Comparison of ENCODE assay signal across 8 cellular contexts in the genomic region with DNA sequence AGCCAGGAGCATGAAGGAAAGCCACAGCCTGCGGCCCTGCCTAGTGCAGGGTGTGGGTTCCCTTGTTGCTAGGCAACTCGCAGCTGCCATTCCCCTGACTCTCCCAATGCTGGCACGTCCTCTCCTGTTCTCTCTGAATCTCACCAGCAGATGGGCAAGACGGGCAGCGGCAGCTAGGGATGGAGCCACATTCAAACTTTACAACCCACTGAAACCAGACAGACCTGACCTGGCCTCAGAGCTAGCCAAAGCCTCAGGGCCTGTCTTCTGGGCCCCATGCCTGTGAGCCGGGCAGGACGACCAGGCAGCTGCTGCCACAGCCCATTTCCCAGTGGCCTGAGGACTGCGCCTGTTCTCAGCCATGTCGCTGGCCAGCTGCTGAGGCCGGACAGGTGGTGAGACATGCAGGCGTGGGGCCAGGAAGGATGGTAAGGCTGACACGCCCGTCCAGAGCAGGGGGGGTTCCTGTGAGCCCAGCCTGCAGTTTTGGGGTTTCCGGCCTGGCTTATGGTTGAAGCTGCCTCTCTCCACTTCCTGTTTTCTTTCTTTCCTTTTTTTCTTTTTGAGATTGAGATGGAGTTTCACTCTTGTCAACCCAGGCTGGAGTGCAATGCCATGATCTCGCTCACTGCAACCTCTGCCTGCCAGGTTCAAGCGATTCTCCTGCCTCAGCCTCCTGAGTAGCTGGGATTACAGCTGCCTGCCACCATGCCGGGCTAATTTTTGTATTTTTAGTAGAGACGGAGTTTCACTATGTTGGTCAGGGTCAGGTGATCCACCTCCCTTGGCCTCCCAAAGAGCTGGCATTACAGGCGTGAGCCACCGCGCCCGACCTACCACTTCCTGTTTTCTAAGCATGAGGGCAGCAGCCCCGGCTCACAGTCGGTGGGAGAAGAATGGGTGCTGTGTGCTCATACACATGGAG. TPM values are rescaled to one million over a fixed set of nuclear protein-coding genes. Genes with fewer than 3 reads are reported as not detected.
DNase-seq lines count a peak whose midpoint lies in the region; ATAC-seq and TF ChIP-seq lines count a peak whose summit lies in the region.

No MANE protein-coding gene starts in this region.

- peak; percentile 49 for ATAC-seq in GM18511 (IDR thresholded peaks at IDR 0.05; ENCODE audit: unreplicated experiment)
- peak; percentile 69 for ATAC-seq in foreskin keratinocyte

- peak overlapping the region; percentile 88 for H3K27ac Mint-ChIP-seq in activated CD4-positive, alpha-beta memory T cell treated with anti-CD3 and anti-CD28 coated beads for 36 hours
- no peak overlapping the region for H3K27ac Mint-ChIP-seq in endodermal cell

- H3K4me3 ChIP-seq in endodermal cell (ENCODE audit: low read length) = no peak overlapping the region

- WGBS in endodermal cell (ENCODE audit: insufficient coverage in 1 of 2, insufficient read length in 1 of 2), 2 experiments = 89 to 96% methylated on average over 20 to 24 of the region's 24 CpGs

- intact Hi-C loops in activated CD4-positive, alpha-beta memory T cell treated with anti-CD3 and anti-CD28 coated beads for 36 hours (cut with micrococcal nuclease) = loop anchor here (10.0 kb wide), 4 partner anchors 233 to 783 kb away; a partner anchor contains a TSS

- CTCF ChIA-PET in activated CD4-positive, alpha-beta memory T cell treated with anti-CD3 and anti-CD28 coated beads for 36 hours (lab: Charles Lee) = interaction anchor here (0.5 to 4.2 kb wide), 10 partner anchors 14 to 674 kb away, joined by 3 to 28 read pairs (median 4); no protein-coding TSS in a partner anchor

- H3K4me1 ChIP-seq in foreskin keratinocyte (peaks cover 22% of the 10 kb centered on the region), endodermal cell (ENCODE audit: control insufficient read depth, insufficient read depth, low read length) (peaks cover 9% of the 10 kb centered on the region)

- peak overlapping the region; percentile 88 for H3K4me3 Mint-ChIP-seq in activated CD4-positive, alpha-beta memory T cell treated with anti-CD3 and anti-CD28 coated beads for 36 hours
- H3K4me3 Mint-ChIP-seq in endodermal cell = no peak overlapping the region

- peak; percentile 40 for TF ChIP-seq CTCF in foreskin keratinocyte (conservative IDR thresholded peaks at IDR 0.05)
- no peak for TF ChIP-seq CTCF in endodermal cell (conservative IDR thresholded peaks at IDR 0.05)

- H3K36me3 ChIP-seq in endodermal cell (ENCODE audit: control insufficient read depth, insufficient read depth, low read length) = peaks cover 31% of the 10 kb centered on the region

- peaks cover 57% of the 10 kb centered on the region for H3K36me3 Mint-ChIP-seq in activated CD4-positive, alpha-beta memory T cell treated with anti-CD3 and anti-CD28 coated beads for 36 hours
- peaks cover 29% of the 10 kb centered on the region for H3K36me3 Mint-ChIP-seq in endodermal cell (ENCODE audit: low read depth)

- no peaks in the 10 kb centered on the region for H3K27me3 Mint-ChIP-seq in activated CD4-positive, alpha-beta memory T cell treated with anti-CD3 and anti-CD28 coated beads for 36 hours
- H3K27me3 Mint-ChIP-seq in endodermal cell (ENCODE audit: insufficient read depth) = peaks cover 2% of the 10 kb centered on the region

- POLR2A ChIA-PET in activated CD4-positive, alpha-beta memory T cell treated with anti-CD3 and anti-CD28 coated beads for 36 hours (lab: Charles Lee) = interaction anchor here (1.0 to 3.1 kb wide), 11 partner anchors 9 to 70 kb away, joined by 3 to 17 read pairs (median 7); a partner anchor contains a TSS

- H3K9me3 Mint-ChIP-seq in activated CD4-positive, alpha-beta memory T cell treated with anti-CD3 and anti-CD28 coated beads for 36 hours = no peaks in the 10 kb centered on the region
- no peaks in the 10 kb centered on the region for H3K9me3 Mint-ChIP-seq in endodermal cell

- H3K27ac ChIP-seq in foreskin keratinocyte (no peak overlapping the region), endodermal cell (ENCODE audit: low read depth, low read length) (no peak overlapping the region)

- H3K9ac ChIP-seq in endodermal cell (ENCODE audit: extremely low read depth, low read length, poor library complexity, severe bottlenecking) = no peak overlapping the region

- H3K27me3 ChIP-seq in foreskin keratinocyte (no peaks in the 10 kb centered on the region), endodermal cell (ENCODE audit: control insufficient read depth, insufficient read depth, low read length, poor library complexity, severe bottlenecking) (peaks cover 2% of the 10 kb centered on the region)

- H3K4me1 Mint-ChIP-seq in activated CD4-positive, alpha-beta memory T cell treated with anti-CD3 and anti-CD28 coated beads for 36 hours (ENCODE audit: low read depth) = peaks cover 40% of the 10 kb centered on the region
- H3K4me1 Mint-ChIP-seq in endodermal cell = peaks cover 19% of the 10 kb centered on the region

- no peaks in the 10 kb centered on the region for H3K9me3 ChIP-seq in endodermal cell (ENCODE audit: control insufficient read depth, low read length)

- DNase-seq in Kasumi-1 (lab: John Stamatoyannopoulos, UW) = peak; percentile 80 to 88
- DNase-seq in activated CD4-positive, alpha-beta memory T cell treated with anti-CD3 and anti-CD28 coated beads for 36 hours = peak; percentile 85
- peak; percentile 53 to 84 for DNase-seq in foreskin keratinocyte
- DNase-seq in stimulated activated CD4-positive, alpha-beta T cell treated with anti-CD3 and anti-CD28 coated beads, TNF-alpha, amount 100 ng/mL, for 4 hours (ENCODE audit: low read depth in 3 of 3) = peak in 2 of 3 experiments; percentile 33 to 34
- no peak for DNase-seq in endodermal cell
- DNase-seq in retina = no peak
- DNase-seq in DMS114 treated with DMSO at 0.1 percent for 48 hours (lab: John Stamatoyannopoulos, UW; ENCODE audit: unreplicated experiment) = no peak

RNA-seq across cellular contexts. Expression of a gene that starts 4.1 kb away (rescaled TPM):
- total RNA-seq in activated CD4-positive, alpha-beta memory T cell treated with anti-CD3 and anti-CD28 coated beads for 36 hours = 100 to 1,000 TPM; 159 to 168 TPM
- 47.7 and 48.4 TPM in 2 replicates for total RNA-seq in foreskin keratinocyte
- 29.9 and 33.0 TPM in 2 replicates for polyA plus RNA-seq in foreskin keratinocyte
- 10 to 100 TPM; 23.0 to 32.4 TPM for total RNA-seq in endodermal cell
- 66.3 TPM for polyA plus RNA-seq in endodermal cell (2013, experiment 1 of 2)
- polyA plus RNA-seq in endodermal cell (2013, experiment 2 of 2) = 71.5 TPM

RNA-seq across cellular contexts. Expression of a gene that starts 42.3 kb away (rescaled TPM):
- total RNA-seq in activated CD4-positive, alpha-beta memory T cell treated with anti-CD3 and anti-CD28 coated beads for 36 hours = 1 to 10 TPM; 7.7 to 8.3 TPM
- 14.0 and 16.3 TPM in 2 replicates for total RNA-seq in foreskin keratinocyte
- 16.7 and 18.8 TPM in 2 replicates for polyA plus RNA-seq in foreskin keratinocyte
- total RNA-seq in endodermal cell = 10 to 100 TPM; 24.8 to 29.8 TPM
- 28.5 TPM for polyA plus RNA-seq in endodermal cell (2013, experiment 1 of 2)
- 25.9 TPM for polyA plus RNA-seq in endodermal cell (2013, experiment 2 of 2)

RNA-seq across cellular contexts. Expression of a gene that starts 45.9 kb away (rescaled TPM):
- 10 to 100 TPM; 95.4 to 98.1 TPM for total RNA-seq in activated CD4-positive, alpha-beta memory T cell treated with anti-CD3 and anti-CD28 coated beads for 36 hours
- 27.5 and 33.2 TPM in 2 replicates for total RNA-seq in foreskin keratinocyte
- 13.1 and 13.5 TPM in 2 replicates for polyA plus RNA-seq in foreskin keratinocyte
- 10 to 100 TPM; 79.0 to 86.1 TPM for total RNA-seq in endodermal cell
- 50.9 TPM for polyA plus RNA-seq in endodermal cell (2013, experiment 1 of 2)
- 49.5 TPM for polyA plus RNA-seq in endodermal cell (2013, experiment 2 of 2)

RNA-seq across cellular contexts. Expression of a gene that starts 50.9 kb away (rescaled TPM):
- total RNA-seq in activated CD4-positive, alpha-beta memory T cell treated with anti-CD3 and anti-CD28 coated beads for 36 hours = 10 to 100 TPM; 71.8 to 78.4 TPM
- 52.3 and 55.9 TPM in 2 replicates for total RNA-seq in foreskin keratinocyte
- 30.6 and 32.4 TPM in 2 replicates for polyA plus RNA-seq in foreskin keratinocyte
- 10 to 100 TPM; 21.2 to 26.7 TPM for total RNA-seq in endodermal cell
- 35.3 TPM for polyA plus RNA-seq in endodermal cell (2013, experiment 1 of 2)
- 33.0 TPM for polyA plus RNA-seq in endodermal cell (2013, experiment 2 of 2)

Comparison
In these comparisons a context has a peak if more than half of its experiments do, and no peak if none do; other contexts are left out.
1. DNase-seq: peak in Kasumi-1 (2 of 2), activated CD4-positive, alpha-beta memory T cell treated with anti-CD3 and anti-CD28 coated beads for 36 hours (single experiment), foreskin keratinocyte (2 of 2) and stimulated activated CD4-positive, alpha-beta T cell treated with anti-CD3 and anti-CD28 coated beads, TNF-alpha, amount 100 ng/mL, for 4 hours (2 of 3); none in endodermal cell (single experiment), retina (single experiment) and DMS114 treated with DMSO at 0.1 percent for 48 hours (single experiment).